Comparison of ENCODE assay signal across 8 cellular contexts in the genomic region with DNA sequence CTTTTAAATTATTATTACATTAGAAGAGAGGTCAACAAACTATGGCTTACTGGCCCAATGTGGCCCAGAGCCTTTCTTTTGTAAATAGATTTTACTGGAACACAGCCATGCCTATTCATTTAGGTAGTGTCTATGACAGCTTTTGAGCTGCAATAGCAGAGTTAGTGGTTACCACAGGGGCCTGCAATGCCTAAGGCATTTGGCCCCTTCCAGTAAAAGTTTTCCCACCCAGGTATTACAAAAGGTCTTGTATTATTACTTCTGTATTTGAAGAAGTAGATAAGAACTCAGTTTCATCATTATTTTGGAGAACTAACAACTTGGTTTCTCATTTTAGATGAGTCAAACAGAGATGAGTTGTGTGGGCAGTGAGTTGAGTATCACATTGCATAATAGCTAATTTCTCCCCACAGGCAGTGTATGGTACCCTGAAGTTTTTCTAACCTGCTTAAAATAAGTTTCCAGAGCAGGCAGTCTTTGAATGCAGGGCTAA. TPM values are rescaled to one million over a fixed set of nuclear protein-coding genes. Genes with fewer than 3 reads are reported as not detected.
A peak's percentile ranks its signal among the peaks of the same experiment; 100 is the strongest.
DNase-seq lines count a peak whose midpoint lies in the region; ATAC-seq and TF ChIP-seq lines count a peak whose summit lies in the region.

No MANE protein-coding gene starts in this region.

- POLR2A ChIA-PET in activated CD8-positive, alpha-beta T cell treated with anti-CD3 and anti-CD28 coated beads for 36 hours (lab: Charles Lee), result interaction anchor here (1.4 kb wide), 1 partner anchor 9 kb away, joined by 10 read pairs; the partner anchor contains the start of genes FASTKD3 and MTRR
- POLR2A ChIA-PET in activated CD8-positive, alpha-beta T cell treated with anti-CD3 and anti-CD28 coated beads, Interleukin-2, amount 10 ng/mL, durations not matched to agents 7 days and 5 days (lab: Charles Lee), result no interaction called here

- H3K27ac Mint-ChIP-seq in activated CD8-positive, alpha-beta T cell treated with anti-CD3 and anti-CD28 coated beads for 36 hours, result peak overlapping the region; percentile 77
- H3K27ac Mint-ChIP-seq in activated CD8-positive, alpha-beta T cell treated with anti-CD3 and anti-CD28 coated beads, Interleukin-2, amount 10 ng/mL, durations not matched to agents 7 days and 5 days, result no peak overlapping the region
- peak overlapping the region; percentile 77 to 87 for H3K27ac Mint-ChIP-seq in natural killer cell treated with Interleukin-12 subunit alpha and Interleukin-12 subunit beta and Interleukin-15 and Interleukin-18, amount 100 ng/mL, for 72 hours

- intact Hi-C loops in activated CD8-positive, alpha-beta T cell treated with anti-CD3 and anti-CD28 coated beads for 36 hours (cut with micrococcal nuclease), result no loop called here

- no peak for TF ChIP-seq CTCF in activated CD8-positive, alpha-beta T cell treated with anti-CD3 and anti-CD28 coated beads for 36 hours (IDR thresholded peaks at IDR 0.05)

- H3K4me1 Mint-ChIP-seq in activated CD8-positive, alpha-beta T cell treated with anti-CD3 and anti-CD28 coated beads for 36 hours (ENCODE audit: low read depth), result peaks cover 56% of the 10 kb centered on the region
- peaks cover 31% of the 10 kb centered on the region for H3K4me1 Mint-ChIP-seq in activated CD8-positive, alpha-beta T cell treated with anti-CD3 and anti-CD28 coated beads, Interleukin-2, amount 10 ng/mL, durations not matched to agents 7 days and 5 days (ENCODE audit: low read depth)
- peaks cover 55 to 62% of the 10 kb centered on the region in 2 donors for H3K4me1 Mint-ChIP-seq in natural killer cell treated with Interleukin-12 subunit alpha and Interleukin-12 subunit beta and Interleukin-15 and Interleukin-18, amount 100 ng/mL, for 72 hours (ENCODE audit: low read depth in 2 of 2)

- peak; percentile 79 for ATAC-seq in activated CD8-positive, alpha-beta T cell treated with anti-CD3 and anti-CD28 coated beads for 36 hours
- no peak for ATAC-seq in activated CD8-positive, alpha-beta T cell treated with anti-CD3 and anti-CD28 coated beads, Interleukin-2, amount 10 ng/mL, durations not matched to agents 7 days and 5 days
- peak; percentile 96 for ATAC-seq in HG02973 (IDR thresholded peaks at IDR 0.05; ENCODE audit: unreplicated experiment)
- ATAC-seq in natural killer cell treated with Interleukin-12 subunit alpha and Interleukin-12 subunit beta and Interleukin-15 and Interleukin-18, amount 100 ng/mL, for 72 hours, result peak; percentile 85 to 92

- H3K9me3 Mint-ChIP-seq in activated CD8-positive, alpha-beta T cell treated with anti-CD3 and anti-CD28 coated beads for 36 hours, result no peaks in the 10 kb centered on the region
- no peaks in the 10 kb centered on the region for H3K9me3 Mint-ChIP-seq in activated CD8-positive, alpha-beta T cell treated with anti-CD3 and anti-CD28 coated beads, Interleukin-2, amount 10 ng/mL, durations not matched to agents 7 days and 5 days (ENCODE audit: insufficient read depth)
- no peaks in the 10 kb centered on the region for H3K9me3 Mint-ChIP-seq in natural killer cell treated with Interleukin-12 subunit alpha and Interleukin-12 subunit beta and Interleukin-15 and Interleukin-18, amount 100 ng/mL, for 72 hours

- no peaks in the 10 kb centered on the region for H3K27me3 Mint-ChIP-seq in activated CD8-positive, alpha-beta T cell treated with anti-CD3 and anti-CD28 coated beads for 36 hours
- no peaks in the 10 kb centered on the region for H3K27me3 Mint-ChIP-seq in activated CD8-positive, alpha-beta T cell treated with anti-CD3 and anti-CD28 coated beads, Interleukin-2, amount 10 ng/mL, durations not matched to agents 7 days and 5 days (ENCODE audit: low read depth)
- H3K27me3 Mint-ChIP-seq in natural killer cell treated with Interleukin-12 subunit alpha and Interleukin-12 subunit beta and Interleukin-15 and Interleukin-18, amount 100 ng/mL, for 72 hours, result no peaks in the 10 kb centered on the region

- DNase-seq in activated CD8-positive, alpha-beta T cell treated with anti-CD3 and anti-CD28 coated beads for 36 hours, result peak; percentile 26
- no peak for DNase-seq in activated CD8-positive, alpha-beta T cell treated with anti-CD3 and anti-CD28 coated beads, Interleukin-2, amount 10 ng/mL, durations not matched to agents 7 days and 5 days
- DNase-seq in SKM-1 treated with dmso at 0.1 percent for 144 hours (lab: John Stamatoyannopoulos, UW; ENCODE audit: unreplicated experiment) (peak; percentile 93), islet precursor cell (no peak), SW480 (ENCODE audit: low spot score) (no peak)
- DNase-seq in natural killer cell treated with Interleukin-12 subunit alpha and Interleukin-12 subunit beta and Interleukin-15 and Interleukin-18, amount 100 ng/mL, for 72 hours (ENCODE audit: low spot score), result no peak
- no peak for DNase-seq in stimulated activated CD4-positive, alpha-beta T cell treated with anti-CD3 and anti-CD28 coated beads, Interleukin-12 subunit alpha, Interleukin-12 subunit beta, amount 100 ng/mL, for 4 hours

- H3K4me3 Mint-ChIP-seq in activated CD8-positive, alpha-beta T cell treated with anti-CD3 and anti-CD28 coated beads for 36 hours, result peak overlapping the region; percentile 13
- H3K4me3 Mint-ChIP-seq in activated CD8-positive, alpha-beta T cell treated with anti-CD3 and anti-CD28 coated beads, Interleukin-2, amount 10 ng/mL, durations not matched to agents 7 days and 5 days, result no peak overlapping the region
- H3K4me3 Mint-ChIP-seq in natural killer cell treated with Interleukin-12 subunit alpha and Interleukin-12 subunit beta and Interleukin-15 and Interleukin-18, amount 100 ng/mL, for 72 hours, result peak overlapping the region; percentile 55

- CTCF ChIA-PET in activated CD8-positive, alpha-beta T cell treated with anti-CD3 and anti-CD28 coated beads for 36 hours (lab: Charles Lee), result interaction anchor here (1.2 to 1.9 kb wide), 4 partner anchors 9 to 23 kb away, joined by 3 to 9 read pairs (median 6); partner anchors contain the start of genes FASTKD3 and MTRR
- CTCF ChIA-PET in activated CD8-positive, alpha-beta T cell treated with anti-CD3 and anti-CD28 coated beads, Interleukin-2, amount 10 ng/mL, durations not matched to agents 7 days and 5 days (lab: Charles Lee), result interaction anchor here (1.6 to 3.7 kb wide), 3 partner anchors 9 to 20 kb away, joined by 5 to 31 read pairs (median 8); partner anchors contain the start of genes FASTKD3 and MTRR

- H3K36me3 Mint-ChIP-seq in activated CD8-positive, alpha-beta T cell treated with anti-CD3 and anti-CD28 coated beads for 36 hours (ENCODE audit: low read depth), result peaks cover 73% of the 10 kb centered on the region
- peaks cover 69% of the 10 kb centered on the region for H3K36me3 Mint-ChIP-seq in activated CD8-positive, alpha-beta T cell treated with anti-CD3 and anti-CD28 coated beads, Interleukin-2, amount 10 ng/mL, durations not matched to agents 7 days and 5 days (ENCODE audit: low read depth)
- H3K36me3 Mint-ChIP-seq in natural killer cell treated with Interleukin-12 subunit alpha and Interleukin-12 subunit beta and Interleukin-15 and Interleukin-18, amount 100 ng/mL, for 72 hours, result peaks cover 51% of the 10 kb centered on the region

RNA-seq across cellular contexts. Expression of gene MTRR, which starts 9.5 kb away (rescaled TPM):
- 10 to 100 TPM; 54.3 to 57.8 TPM for total RNA-seq in activated CD8-positive, alpha-beta T cell treated with anti-CD3 and anti-CD28 coated beads for 36 hours
- total RNA-seq in activated CD8-positive, alpha-beta T cell treated with anti-CD3 and anti-CD28 coated beads, Interleukin-2, amount 10 ng/mL, durations not matched to agents 7 days and 5 days, result 10 to 100 TPM; 39.1 to 49.7 TPM
- total RNA-seq in natural killer cell treated with Interleukin-12 subunit alpha and Interleukin-12 subunit beta and Interleukin-15 and Interleukin-18, amount 100 ng/mL, for 72 hours, result 10 to 100 TPM; 72.7 to 91.3 TPM

RNA-seq across cellular contexts. Expression of gene FASTKD3, which starts 9.6 kb away (rescaled TPM):
- 10 to 100 TPM; 10.6 to 10.7 TPM for total RNA-seq in activated CD8-positive, alpha-beta T cell treated with anti-CD3 and anti-CD28 coated beads for 36 hours
- total RNA-seq in activated CD8-positive, alpha-beta T cell treated with anti-CD3 and anti-CD28 coated beads, Interleukin-2, amount 10 ng/mL, durations not matched to agents 7 days and 5 days, result 10 to 100 TPM; 10.8 to 13.8 TPM
- total RNA-seq in natural killer cell treated with Interleukin-12 subunit alpha and Interleukin-12 subunit beta and Interleukin-15 and Interleukin-18, amount 100 ng/mL, for 72 hours, result 10 to 100 TPM; 13.6 to 16.2 TPM

RNA-seq across cellular contexts. Expression of gene CFAP90, which starts 27.5 kb away (rescaled TPM):
- not detected for total RNA-seq in activated CD8-positive, alpha-beta T cell treated with anti-CD3 and anti-CD28 coated beads for 36 hours
- not detected for total RNA-seq in activated CD8-positive, alpha-beta T cell treated with anti-CD3 and anti-CD28 coated beads, Interleukin-2, amount 10 ng/mL, durations not matched to agents 7 days and 5 days
- not detected for total RNA-seq in natural killer cell treated with Interleukin-12 subunit alpha and Interleukin-12 subunit beta and Interleukin-15 and Interleukin-18, amount 100 ng/mL, for 72 hours

Comparison
In these comparisons a context has a peak if more than half of its experiments do, and no peak if none do; other contexts are left out.
1. DNase-seq: peak in activated CD8-positive, alpha-beta T cell treated with anti-CD3 and anti-CD28 coated beads for 36 hours (single experiment) and SKM-1 treated with dmso at 0.1 percent for 144 hours (single experiment); none in activated CD8-positive, alpha-beta T cell treated with anti-CD3 and anti-CD28 coated beads, Interleukin-2, amount 10 ng/mL, durations not matched to agents 7 days and 5 days (single experiment), natural killer cell treated with Interleukin-12 subunit alpha and Interleukin-12 subunit beta and Interleukin-15 and Interleukin-18, amount 100 ng/mL, for 72 hours (single experiment), islet precursor cell (single experiment), stimulated activated CD4-positive, alpha-beta T cell treated with anti-CD3 and anti-CD28 coated beads, Interleukin-12 subunit alpha, Interleukin-12 subunit beta, amount 100 ng/mL, for 4 hours (single experiment) and SW480 (single experiment).